ENCODE assay signal across 20 cellular contexts in the genomic region with DNA sequence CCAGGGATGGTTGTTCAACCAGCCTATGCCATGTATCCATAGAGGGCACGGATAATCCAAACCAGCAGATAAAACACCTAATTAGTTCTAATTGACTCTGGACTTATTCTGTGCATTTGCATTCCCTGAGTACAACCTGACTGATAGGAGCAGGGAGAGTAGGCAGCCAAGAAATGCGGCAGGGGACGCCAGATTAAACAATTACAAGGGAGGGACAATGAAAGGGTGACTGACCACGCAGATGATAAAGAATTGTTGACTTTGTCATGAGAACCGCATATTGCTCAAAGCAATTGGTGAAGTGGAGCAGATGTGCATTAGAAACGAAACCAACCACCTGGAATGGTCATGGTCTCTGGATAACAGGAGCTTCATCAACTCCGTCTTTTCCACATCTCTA.
DNase-seq lines count a peak whose midpoint lies in the region; ATAC-seq, FAIRE-seq and TF ChIP-seq lines count a peak whose summit lies in the region.
"Had no signal": no experiment of that assay in that cellular context is flagged by ENCODE, and none has a peak within 500 bp of the region (broad histone marks: within the 10 kb centered on the region; RNA-seq: fewer than 3 reads in every experiment).

No MANE protein-coding gene starts in this region.

- peaks cover 0 to 5% (median 0%) of the 10 kb centered on the region in 3 donors for H3K4me1 ChIP-seq in pancreas
- no peaks in the 10 kb centered on the region for H3K4me1 ChIP-seq in naive thymus-derived CD4-positive, alpha-beta T cell (ENCODE audit: control insufficient read depth in 2 of 2, insufficient read depth in 2 of 2, low read length in 2 of 2)

- no peak overlapping the region for H3K27ac Mint-ChIP-seq in naive thymus-derived CD4-positive, alpha-beta T cell
- H3K27ac Mint-ChIP-seq: T-helper 17 cell had no signal

- H3K36me3 Mint-ChIP-seq in naive thymus-derived CD4-positive, alpha-beta T cell: no peaks in the 10 kb centered on the region

- 18 to 21% methylated on average over 7 of the region's 7 CpGs for WGBS in pancreas, 2 donors

- H3K4me3 Mint-ChIP-seq in naive thymus-derived CD4-positive, alpha-beta T cell: no peak overlapping the region
- H3K4me3 Mint-ChIP-seq: T-helper 17 cell had no signal

- peaks cover 0 to 14% (median 3%) of the 10 kb centered on the region in 11 donors for H3K9me3 Mint-ChIP-seq in naive thymus-derived CD4-positive, alpha-beta T cell

- TF ChIP-seq CTCF in pancreas (IDR thresholded peaks at IDR 0.05): no peak

- peaks cover 0 to 2% (median 0%) of the 10 kb centered on the region in 7 donors for H3K4me1 Mint-ChIP-seq in naive thymus-derived CD4-positive, alpha-beta T cell
- H3K4me1 Mint-ChIP-seq: T-helper 17 cell had no signal

- H3K9me3 ChIP-seq in pancreas: no peaks in the 10 kb centered on the region
- H3K9me3 ChIP-seq in naive thymus-derived CD4-positive, alpha-beta T cell (ENCODE audit: control insufficient read depth in 2 of 3, low read length in 3 of 3): no peaks in the 10 kb centered on the region
- H3K9me3 ChIP-seq: MG63 had no signal

- no peaks in the 10 kb centered on the region for H3K36me3 ChIP-seq in pancreas
- H3K36me3 ChIP-seq in naive thymus-derived CD4-positive, alpha-beta T cell (ENCODE audit: control insufficient read depth in 2 of 3, insufficient read depth in 3 of 3, low read length in 3 of 3): no peaks in the 10 kb centered on the region
- H3K36me3 ChIP-seq: MG63 had no signal

- peak; percentile 10 for DNase-seq in NCI-H345 (lab: John Stamatoyannopoulos, UW)
- DNase-seq in NCI-H345 treated with DMSO at 0.1 percent for 48 hours (lab: John Stamatoyannopoulos, UW; ENCODE audit: unreplicated experiment): no peak
- peak; percentile 59 for DNase-seq in NCI-H2029 (lab: John Stamatoyannopoulos, UW)
- DNase-seq in astrocyte of the hippocampus (ENCODE audit: low read depth, low spot score): peak; percentile 16
- DNase-seq in pancreas: peak in 2 of 6 donors; percentile 9 to 15
- no peak for DNase-seq in naive thymus-derived CD4-positive, alpha-beta T cell
- DNase-seq: DMS79, Kasumi-1, MG63, NCI-H146, NCI-H2081, NCI-H2171, RPMI8226, SW 1271, T-helper 17 cell had no signal

- peak; percentile 63 to 81 (median 78) for ATAC-seq in pancreas
- ATAC-seq in HG03521 (IDR thresholded peaks at IDR 0.05; ENCODE audit: unreplicated experiment): no peak
- ATAC-seq in naive thymus-derived CD4-positive, alpha-beta T cell: no peak
- ATAC-seq: T-helper 17 cell had no signal

- CTCF ChIA-PET in naive thymus-derived CD4-positive, alpha-beta T cell (lab: Charles Lee): no interaction called here

- intact Hi-C loops in pancreas (cut with DNase I): loop anchor here in 2 of 3 donors (5.0 to 10.0 kb wide), 2 partner anchors 127 to 130 kb away; no protein-coding TSS in a partner anchor
- intact Hi-C loops in naive thymus-derived CD4-positive, alpha-beta T cell (cut with micrococcal nuclease): loop anchor here in 1 of 2 donors (2.0 kb wide), 1 partner anchor 134 kb away; no protein-coding TSS in a partner anchor

- no peak for FAIRE-seq in pancreas (lab: Jason Lieb, UNC)
- FAIRE-seq: A204.1, D721Med, GM19239 had no signal

- H3K27me3 ChIP-seq in pancreas: no peaks in the 10 kb centered on the region
- no peaks in the 10 kb centered on the region for H3K27me3 ChIP-seq in naive thymus-derived CD4-positive, alpha-beta T cell (ENCODE audit: control insufficient read depth in 2 of 2, insufficient read depth in 2 of 2, low read length in 2 of 2)
- H3K27me3 ChIP-seq: MG63 had no signal

- no peak overlapping the region for H3K27ac ChIP-seq in pancreas
- no peak overlapping the region for H3K27ac ChIP-seq in naive thymus-derived CD4-positive, alpha-beta T cell (ENCODE audit: low read depth, low read length)
- H3K27ac ChIP-seq: C4-2B had no signal

- H3K4me3 ChIP-seq in pancreas: no peak overlapping the region
- no peak overlapping the region for H3K4me3 ChIP-seq in naive thymus-derived CD4-positive, alpha-beta T cell (ENCODE audit: low read length)
- H3K4me3 ChIP-seq: MG63 had no signal

- POLR2A ChIA-PET in naive thymus-derived CD4-positive, alpha-beta T cell (lab: Charles Lee): no interaction called here

- H3K27me3 Mint-ChIP-seq in naive thymus-derived CD4-positive, alpha-beta T cell: peaks cover 0 to 17% (median 8%) of the 10 kb centered on the region in 5 donors

Comparison
In these comparisons a context has a peak if more than half of its experiments do, and no peak if none do; other contexts are left out.
1. DNase-seq: peak in NCI-H345 (single experiment), NCI-H2029 (single experiment) and astrocyte of the hippocampus (single experiment); none in NCI-H345 treated with DMSO at 0.1 percent for 48 hours (single experiment) and naive thymus-derived CD4-positive, alpha-beta T cell (0 of 9).
2. ATAC-seq: peak in pancreas (4 of 4); none in HG03521 (single experiment) and naive thymus-derived CD4-positive, alpha-beta T cell (single experiment).